In the genomic region with DNA sequence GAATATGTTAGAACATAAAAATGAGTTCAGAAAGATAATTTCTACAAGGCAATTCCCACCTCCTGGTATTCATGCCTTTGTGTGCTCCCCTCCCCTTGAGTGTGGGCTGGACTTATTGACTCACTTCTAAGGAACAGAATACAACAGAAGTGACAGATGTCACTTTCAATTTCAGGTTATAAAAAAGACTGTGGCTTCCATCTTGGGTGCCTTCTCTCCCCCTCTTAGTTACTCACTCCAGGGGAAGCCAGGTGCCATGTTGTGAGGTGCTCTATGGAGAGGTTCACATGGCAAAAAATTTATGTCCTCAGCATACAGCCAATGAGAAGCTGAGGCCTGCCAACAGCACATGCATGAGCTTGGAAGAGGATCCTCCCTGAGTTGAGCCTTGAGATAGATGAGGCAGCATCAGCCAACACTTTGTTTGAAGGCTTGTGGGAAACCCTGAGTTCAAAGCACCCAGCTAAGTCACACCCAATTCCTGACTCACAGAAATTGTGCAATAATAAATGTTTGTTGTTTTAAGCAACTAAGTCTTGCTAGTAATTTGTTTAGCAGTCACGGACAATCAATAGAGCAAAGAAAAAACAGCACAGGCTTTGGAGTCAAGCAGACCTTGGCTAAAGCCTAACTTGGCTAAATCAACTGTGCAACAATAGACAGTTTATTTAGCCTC, we compare ENCODE assay signal across 13 cellular contexts.
DNase-seq lines count a peak whose midpoint lies in the region; ATAC-seq and TF ChIP-seq lines count a peak whose summit lies in the region.
"Had no signal": no experiment of that assay in that cellular context is flagged by ENCODE, and none has a peak within 500 bp of the region (broad histone marks: within the 10 kb centered on the region; RNA-seq: fewer than 3 reads in every experiment).

No MANE protein-coding gene starts in this region.

- H3K9me3 ChIP-seq in Panc1 (ENCODE audit: control insufficient read depth, insufficient read depth, low read depth, low read length) (no peaks in the 10 kb centered on the region), smooth muscle cell (replicated peaks; ENCODE audit: low read depth) (no peaks in the 10 kb centered on the region)
- H3K9me3 ChIP-seq: prostate gland had no signal

- H3K4me1 Mint-ChIP-seq in activated T-cell treated with anti-CD3 and anti-CD28 coated beads, Interleukin-2, amount 50 U/mL, for 24 hours (ENCODE audit: low read depth) = peaks cover 13% of the 10 kb centered on the region
- no peaks in the 10 kb centered on the region for H3K4me1 Mint-ChIP-seq in naive thymus-derived CD8-positive, alpha-beta T cell
- H3K4me1 Mint-ChIP-seq: B cell had no signal

- H3K27me3 Mint-ChIP-seq in activated T-cell treated with anti-CD3 and anti-CD28 coated beads, Interleukin-2, amount 50 U/mL, for 24 hours = peaks cover 52% of the 10 kb centered on the region
- peaks cover 5 to 32% (median 15%) of the 10 kb centered on the region in 5 donors for H3K27me3 Mint-ChIP-seq in naive thymus-derived CD8-positive, alpha-beta T cell

- no peak overlapping the region for H3K27ac ChIP-seq in Panc1 (ENCODE audit: low read length)
- peak overlapping the region; percentile 39 for H3K27ac ChIP-seq in smooth muscle cell (ENCODE audit: low read depth)
- H3K27ac ChIP-seq: prostate gland had no signal

- H3K27me3 ChIP-seq in Panc1 (ENCODE audit: control insufficient read depth, insufficient read depth, low read length) (no peaks in the 10 kb centered on the region), smooth muscle cell (ENCODE audit: low read depth) (no peaks in the 10 kb centered on the region)

- H3K4me1 ChIP-seq in Panc1 (ENCODE audit: control insufficient read depth, insufficient read depth, low read length) (no peaks in the 10 kb centered on the region), smooth muscle cell (ENCODE audit: low read depth) (peaks cover 7% of the 10 kb centered on the region)
- H3K4me1 ChIP-seq: prostate gland had no signal

- no peak for ATAC-seq in Panc1
- no peak for ATAC-seq in naive thymus-derived CD8-positive, alpha-beta T cell

- H3K27ac Mint-ChIP-seq in activated T-cell treated with anti-CD3 and anti-CD28 coated beads, Interleukin-2, amount 50 U/mL, for 24 hours = peak overlapping the region; percentile 11
- H3K27ac Mint-ChIP-seq in naive thymus-derived CD8-positive, alpha-beta T cell = no peak overlapping the region
- H3K27ac Mint-ChIP-seq: B cell, endodermal cell had no signal

- H3K79me2 ChIP-seq in smooth muscle cell (ENCODE audit: low read depth) = no peaks in the 10 kb centered on the region

- in situ Hi-C loops in Panc1 (cut with HindIII; ENCODE audit: low pct_unique_long_range_greater_than_20kb, low sequenced_read_pairs) = no loop called here

- peaks cover 4% of the 10 kb centered on the region for H3K9me3 Mint-ChIP-seq in activated T-cell treated with anti-CD3 and anti-CD28 coated beads, Interleukin-2, amount 50 U/mL, for 24 hours
- H3K9me3 Mint-ChIP-seq in naive thymus-derived CD8-positive, alpha-beta T cell = peaks cover 0 to 14% (median 0%) of the 10 kb centered on the region in 9 donors
- H3K9me3 Mint-ChIP-seq: endodermal cell had no signal

- peaks cover 20% of the 10 kb centered on the region for H3F3A ChIP-seq in smooth muscle cell (ENCODE audit: low read depth)

- WGBS in smooth muscle cell (ENCODE audit: low lambda C conversion rate) = 16% methylated on average over 1 of the region's 1 CpG

- H4K20me1 ChIP-seq in smooth muscle cell (ENCODE audit: low read depth) = no peaks in the 10 kb centered on the region

- no TSS peak for BruUV-seq in Panc1 (replicated peaks; lab: Mats Ljungman, UMichigan)

- CTCF ChIA-PET in Panc1 (lab: Charles Lee) = no interaction called here

- no peak overlapping the region for H3K9ac ChIP-seq in smooth muscle cell (ENCODE audit: low read depth)

- H3K36me3 ChIP-seq in Panc1 (ENCODE audit: control insufficient read depth, insufficient read depth, low read length) (no peaks in the 10 kb centered on the region), smooth muscle cell (ENCODE audit: low read depth) (no peaks in the 10 kb centered on the region)
- H3K36me3 ChIP-seq: prostate gland had no signal

- H3K4me3 Mint-ChIP-seq in activated T-cell treated with anti-CD3 and anti-CD28 coated beads, Interleukin-2, amount 50 U/mL, for 24 hours = no peak overlapping the region
- no peak overlapping the region for H3K4me3 Mint-ChIP-seq in naive thymus-derived CD8-positive, alpha-beta T cell
- H3K4me3 Mint-ChIP-seq: B cell, endodermal cell had no signal

- DNase-seq in activated T-cell treated with anti-CD3 and anti-CD28 coated beads, Interleukin-2, amount 50 U/mL, for 24 hours = no peak
- DNase-seq in activated T-cell treated with anti-CD3 and anti-CD28 coated beads for 4 hours (no peak), Panc1 (ENCODE audit: low read depth, low spot score) (peak; percentile 27), fibroblast of gingiva (ENCODE audit: low read depth) (peak; percentile 78), smooth muscle cell (lab: John Stamatoyannopoulos, UW; ENCODE audit: unreplicated experiment) (no peak), medulla oblongata (ENCODE audit: extremely low spot score) (no peak), NCI-H1092 (lab: John Stamatoyannopoulos, UW) (no peak)
- DNase-seq in naive thymus-derived CD8-positive, alpha-beta T cell = no peak
- DNase-seq: endodermal cell, Kasumi-1, left cardiac atrium had no signal

- no peaks in the 10 kb centered on the region for H3K36me3 Mint-ChIP-seq in activated T-cell treated with anti-CD3 and anti-CD28 coated beads, Interleukin-2, amount 50 U/mL, for 24 hours (ENCODE audit: low read depth)
- H3K36me3 Mint-ChIP-seq in naive thymus-derived CD8-positive, alpha-beta T cell = no peaks in the 10 kb centered on the region

- POLR2A ChIA-PET in Panc1 (lab: Charles Lee) = no interaction called here
- POLR2A ChIA-PET in naive thymus-derived CD8-positive, alpha-beta T cell (lab: Charles Lee) = no interaction called here

- no peak overlapping the region for H2AFZ ChIP-seq in smooth muscle cell (ENCODE audit: low read depth)

- H3K4me3 ChIP-seq in Panc1 (ENCODE audit: low read depth in 2 of 2, low read length in 2 of 2) (no peak overlapping the region), smooth muscle cell (no peak overlapping the region)
- H3K4me3 ChIP-seq: prostate gland had no signal

- TF ChIP-seq CTCF in Panc1 (IDR thresholded peaks at IDR 0.05) = no peak
- no peak for TF ChIP-seq CTCF in smooth muscle cell (IDR thresholded peaks at IDR 0.05; ENCODE audit: borderline replicate concordance, insufficient read depth, poor library complexity, severe bottlenecking)

- intact Hi-C loops in Panc1 (cut with micrococcal nuclease; ENCODE audit: unreplicated experiment) = no loop called here

- H3K4me2 ChIP-seq in smooth muscle cell = peak overlapping the region; percentile 24

Comparison
In these comparisons a context has a peak if more than half of its experiments do, and no peak if none do; other contexts are left out.
1. DNase-seq: peak in Panc1 (single experiment) and fibroblast of gingiva (single experiment); none in activated T-cell treated with anti-CD3 and anti-CD28 coated beads, Interleukin-2, amount 50 U/mL, for 24 hours (single experiment), activated T-cell treated with anti-CD3 and anti-CD28 coated beads for 4 hours (single experiment), smooth muscle cell (single experiment), naive thymus-derived CD8-positive, alpha-beta T cell (0 of 10), medulla oblongata (single experiment) and NCI-H1092 (single experiment).